In genomic region chr19:41373993-41374392, GRCh38 we compare ENCODE assay signal across 9 cellular contexts. TPM values are rescaled to one million over a fixed set of nuclear protein-coding genes. Genes with fewer than 3 reads are reported as not detected.
DNase-seq lines count a peak whose midpoint lies in the region; TF ChIP-seq lines count a peak whose summit lies in the region.
"Had no signal": no experiment of that assay in that cellular context is flagged by ENCODE, and none has a peak within 500 bp of the region (broad histone marks: within the 10 kb centered on the region; RNA-seq: fewer than 3 reads in every experiment).

No MANE protein-coding gene starts in this region.

- DNase-seq in NCI-H146 (lab: John Stamatoyannopoulos, UW), result peak; percentile 78
- peak in 55 of 56 donors; percentile 13 to 86 (median 66) for DNase-seq in amygdala (lab: John Stamatoyannopoulos, UW)
- peak; percentile 75 for DNase-seq in hepatic stellate cell (ENCODE audit: low spot score)
- DNase-seq in tibial nerve (ENCODE audit: low spot score in 2 of 2), result peak; percentile 65 to 75
- DNase-seq in neural progenitor cell (ENCODE audit: low spot score), result no peak
- no peak for DNase-seq in spleen
- no peak for DNase-seq in Caco-2
- no peak for DNase-seq in neuronal stem cell (ENCODE audit: low spot score)

- H3K23ac ChIP-seq in neuronal stem cell (ENCODE audit: low read depth, low read length, poor library complexity), result no peak overlapping the region

- H3K27me3 ChIP-seq in tibial nerve, result no peaks in the 10 kb centered on the region
- H3K27me3 ChIP-seq in neural progenitor cell, result no peaks in the 10 kb centered on the region
- no peaks in the 10 kb centered on the region for H3K27me3 ChIP-seq in spleen (replicated peaks in 1 of 7)
- H3K27me3 ChIP-seq in Caco-2 (replicated peaks; ENCODE audit: control insufficient read depth, insufficient read depth, low read length), result no peaks in the 10 kb centered on the region
- H3K27me3 ChIP-seq in neuronal stem cell (ENCODE audit: control insufficient read depth in 3 of 3, insufficient read depth in 3 of 3, low read depth in 1 of 3, low read length in 3 of 3), result peaks cover 0 to 3% (median 0%) of the 10 kb centered on the region in 3 experiments

- H3K27me3 Mint-ChIP-seq in neural progenitor cell (ENCODE audit: insufficient read depth, low read depth), result peaks cover 5% of the 10 kb centered on the region
- H3K27me3 Mint-ChIP-seq in Caco-2 (ENCODE audit: insufficient read depth, unreplicated experiment), result no peaks in the 10 kb centered on the region
- H3K27me3 Mint-ChIP-seq: activated naive CD4-positive, alpha-beta T cell treated with anti-CD3 and anti-CD28 coated beads, Interleukin-2, amount 50 U/mL, for 24 hours had no signal

- H3K4me1 Mint-ChIP-seq in neural progenitor cell (peaks cover 13% of the 10 kb centered on the region), Caco-2 (ENCODE audit: low read depth, unreplicated experiment) (no peaks in the 10 kb centered on the region)

- H2BK15ac ChIP-seq in neuronal stem cell (ENCODE audit: low read length), result no peak overlapping the region

- no peaks in the 10 kb centered on the region for H3K79me2 ChIP-seq in neural progenitor cell (ENCODE audit: low read depth)

- no peak overlapping the region for H2BK120ac ChIP-seq in neuronal stem cell (ENCODE audit: low read depth, low read length)

- WGBS in tibial nerve, 2 donors, result 19 to 23% methylated on average over 9 to 12 of the region's 12 CpGs
- 67 to 77% (median 73%) methylated on average over 12 of the region's 12 CpGs for WGBS in spleen, 5 donors
- no CpG with 5 or more reads among the region's 12 CpGs for WGBS in neuronal stem cell (ENCODE audit: extremely low coverage in 2 of 2, insufficient read length in 2 of 2, insufficient replicate concordance in 1 of 2), 2 donors

- CTCF ChIA-PET in Caco-2 (lab: Charles Lee), result no interaction called here

- H3K18ac ChIP-seq in neuronal stem cell (ENCODE audit: low read length), result no peak overlapping the region

- no TSS peak for BruUV-seq in Caco-2 (replicated peaks; lab: Mats Ljungman, UMichigan)

- H3K9me3 Mint-ChIP-seq in neural progenitor cell, result no peaks in the 10 kb centered on the region
- no peaks in the 10 kb centered on the region for H3K9me3 Mint-ChIP-seq in Caco-2 (ENCODE audit: unreplicated experiment)
- H3K9me3 Mint-ChIP-seq: activated naive CD4-positive, alpha-beta T cell treated with anti-CD3 and anti-CD28 coated beads, Interleukin-2, amount 50 U/mL, for 24 hours had no signal

- TF ChIP-seq CTCF in tibial nerve (IDR thresholded peaks at IDR 0.05) (no peak), neural progenitor cell (IDR thresholded peaks at IDR 0.05) (no peak), spleen (IDR thresholded peaks at IDR 0.05 in 8 of 11, conservative IDR thresholded peaks at IDR 0.05 in 3 of 11) (no peak), Caco-2 (IDR thresholded peaks at IDR 0.05; ENCODE audit: insufficient read depth in 1 of 2, low read depth in 1 of 2, low read length in 1 of 2, severe bottlenecking in 1 of 2, unreplicated experiment in 1 of 2) (no peak)

- H2AFZ ChIP-seq in neural progenitor cell (replicated peaks), result no peak overlapping the region
- H2AFZ ChIP-seq in neuronal stem cell (ENCODE audit: low read length), result no peak overlapping the region

- H3K4me2 ChIP-seq in neural progenitor cell (no peak overlapping the region), neuronal stem cell (ENCODE audit: insufficient read depth, low read length, poor library complexity, severe bottlenecking) (no peak overlapping the region)

- H3K4me3 Mint-ChIP-seq in neural progenitor cell (no peak overlapping the region), Caco-2 (ENCODE audit: unreplicated experiment) (no peak overlapping the region)
- H3K4me3 Mint-ChIP-seq: activated naive CD4-positive, alpha-beta T cell treated with anti-CD3 and anti-CD28 coated beads, Interleukin-2, amount 50 U/mL, for 24 hours had no signal

- H3K14ac ChIP-seq in neuronal stem cell (ENCODE audit: low read length), result no peak overlapping the region

- H2BK5ac ChIP-seq in neuronal stem cell (ENCODE audit: low read length), result no peak overlapping the region

- H4K8ac ChIP-seq in neuronal stem cell (ENCODE audit: low read depth, low read length), result no peak overlapping the region

- H3K4me3 ChIP-seq in tibial nerve (no peak overlapping the region), neural progenitor cell (no peak overlapping the region), spleen (no peak overlapping the region), Caco-2 (ENCODE audit: low read depth, low read length) (no peak overlapping the region), neuronal stem cell (ENCODE audit: low read length in 2 of 2) (no peak overlapping the region)

- H3K27ac ChIP-seq in tibial nerve (peak overlapping the region in 2 of 4 donors; percentile 14 to 45), neural progenitor cell (no peak overlapping the region), spleen (no peak overlapping the region), neuronal stem cell (replicated peaks; ENCODE audit: low read length) (no peak overlapping the region)

- H3K9ac ChIP-seq in neural progenitor cell, result no peak overlapping the region
- H3K9ac ChIP-seq in neuronal stem cell (ENCODE audit: low read depth, low read length, poor library complexity), result no peak overlapping the region

- H3F3A ChIP-seq in neural progenitor cell (ENCODE audit: low read depth), result no peaks in the 10 kb centered on the region

- no peak overlapping the region for H2BK12ac ChIP-seq in neuronal stem cell (ENCODE audit: low read length)

- TF ChIP-seq EP300 in tibial nerve (IDR thresholded peaks at IDR 0.05), result peak in 1 of 2 donors; percentile 36

- H2AK5ac ChIP-seq in neuronal stem cell (ENCODE audit: low read depth, low read length), result no peak overlapping the region

- H3K4ac ChIP-seq in neuronal stem cell (ENCODE audit: low read length), result no peak overlapping the region

- H3K36me3 Mint-ChIP-seq in neural progenitor cell, result peaks cover 2% of the 10 kb centered on the region
- no peaks in the 10 kb centered on the region for H3K36me3 Mint-ChIP-seq in Caco-2 (ENCODE audit: insufficient read depth, unreplicated experiment)
- H3K36me3 Mint-ChIP-seq: activated naive CD4-positive, alpha-beta T cell treated with anti-CD3 and anti-CD28 coated beads, Interleukin-2, amount 50 U/mL, for 24 hours had no signal

- H3K4me1 ChIP-seq in tibial nerve, result peaks cover 0 to 44% (median 8%) of the 10 kb centered on the region in 4 donors
- no peaks in the 10 kb centered on the region for H3K4me1 ChIP-seq in neural progenitor cell
- H3K4me1 ChIP-seq in spleen, result peaks cover 0 to 77% (median 30%) of the 10 kb centered on the region in 6 donors
- no peaks in the 10 kb centered on the region for H3K4me1 ChIP-seq in Caco-2
- H3K4me1 ChIP-seq in neuronal stem cell (ENCODE audit: control insufficient read depth in 2 of 2, insufficient read depth in 1 of 2, low read depth in 1 of 2, low read length in 2 of 2), result peaks cover 0 to 7% of the 10 kb centered on the region in 2 donors

- no peaks in the 10 kb centered on the region for H3K79me1 ChIP-seq in neuronal stem cell (ENCODE audit: low read depth, low read length)

- intact Hi-C loops in spleen (cut with DNase I; ENCODE audit: low total_unique reads), result no loop called here
- intact Hi-C loops in Caco-2 (cut with micrococcal nuclease; ENCODE audit: unreplicated experiment), result no loop called here

- H3K9me3 ChIP-seq in tibial nerve (no peaks in the 10 kb centered on the region), neural progenitor cell (ENCODE audit: low read depth) (no peaks in the 10 kb centered on the region), spleen (no peaks in the 10 kb centered on the region), Caco-2 (no peaks in the 10 kb centered on the region), neuronal stem cell (replicated peaks in 1 of 2; ENCODE audit: control insufficient read depth in 2 of 2, insufficient read depth in 1 of 2, low read depth in 1 of 2, low read length in 2 of 2) (no peaks in the 10 kb centered on the region)

- H3K36me3 ChIP-seq in tibial nerve (no peaks in the 10 kb centered on the region), neural progenitor cell (no peaks in the 10 kb centered on the region), spleen (no peaks in the 10 kb centered on the region), Caco-2 (ENCODE audit: control insufficient read depth, insufficient read depth, low read length) (no peaks in the 10 kb centered on the region), neuronal stem cell (replicated peaks in 1 of 2; ENCODE audit: control insufficient read depth in 2 of 2, insufficient read depth in 2 of 2, low read length in 2 of 2) (peaks cover 0 to 9% of the 10 kb centered on the region in 2 donors)

- no peak overlapping the region for H3K27ac Mint-ChIP-seq in neural progenitor cell
- H3K27ac Mint-ChIP-seq in Caco-2 (ENCODE audit: unreplicated experiment), result no peak overlapping the region
- H3K27ac Mint-ChIP-seq: activated naive CD4-positive, alpha-beta T cell treated with anti-CD3 and anti-CD28 coated beads, Interleukin-2, amount 50 U/mL, for 24 hours had no signal

- POLR2A ChIA-PET in Caco-2 (lab: Charles Lee), result no interaction called here

- no peak overlapping the region for H4K91ac ChIP-seq in neuronal stem cell (ENCODE audit: low read depth, low read length, poor library complexity)

- H4K20me1 ChIP-seq in neural progenitor cell (ENCODE audit: low read depth), result no peaks in the 10 kb centered on the region

- TF ChIP-seq POLR2A in tibial nerve (IDR thresholded peaks at IDR 0.05) (no peak), spleen (IDR thresholded peaks at IDR 0.05) (no peak)

RNA-seq across cellular contexts. Expression of gene TMEM91, which starts 2.3 kb away (rescaled TPM):
- total RNA-seq in tibial nerve (10 to 100 TPM; 20.3 to 50.8 (median 31.5) TPM), neural progenitor cell (ENCODE audit: low replicate concordance) (4.5 and 10.7 TPM in 2 replicates), spleen (10 to 100 TPM; 19.3 to 62.0 (median 23.5) TPM), Caco-2 (2022) (1.4 and 2.2 TPM in 2 replicates)
- polyA plus RNA-seq in spleen, result 10 to 100 TPM; 13.4 to 37.1 (median 34.4) TPM
- 8.6 TPM for polyA plus RNA-seq in neuronal stem cell (2013, experiment 1 of 2)
- polyA plus RNA-seq in neuronal stem cell (2013, experiment 2 of 2), result 8.3 TPM

RNA-seq across cellular contexts. Expression of gene B9D2, which starts 10.0 kb away (rescaled TPM):
- total RNA-seq in tibial nerve (1 to 10 TPM in 3 of 4 donors, under 1 TPM in 1; 0.87 to 8.2 (median 3.6) TPM), neural progenitor cell (ENCODE audit: low replicate concordance) (2.5 and 5.5 TPM in 2 replicates), spleen (10 to 100 TPM in 1 of 7 donors, 1 to 10 TPM in 6; 7.5 to 10.2 (median 8.4) TPM), Caco-2 (2022) (3.6 and 4.0 TPM in 2 replicates)
- 10 to 100 TPM in 2 of 3 donors, 1 to 10 TPM in 1; 8.6 to 11.9 (median 10.5) TPM for polyA plus RNA-seq in spleen
- 6.5 TPM for polyA plus RNA-seq in neuronal stem cell (2013, experiment 1 of 2)
- polyA plus RNA-seq in neuronal stem cell (2013, experiment 2 of 2), result 6.0 TPM

RNA-seq across cellular contexts. Expression of gene TGFB1, which starts 20.3 kb away (rescaled TPM):
- total RNA-seq in tibial nerve (10 to 100 TPM; 14.6 to 31.8 (median 23.9) TPM), neural progenitor cell (ENCODE audit: low replicate concordance) (0.65 and 1.3 TPM in 2 replicates), spleen (100 to 1,000 TPM in 6 of 7 donors, 10 to 100 TPM in 1; 79.3 to 147 (median 130) TPM), Caco-2 (2022) (15.0 and 15.3 TPM in 2 replicates)
- 10 to 100 TPM; 23.0 to 56.0 (median 25.2) TPM for polyA plus RNA-seq in spleen
- 6.1 TPM for polyA plus RNA-seq in neuronal stem cell (2013, experiment 1 of 2)
- polyA plus RNA-seq in neuronal stem cell (2013, experiment 2 of 2), result 6.1 TPM

RNA-seq across cellular contexts. Expression of gene EXOSC5, which starts 23.2 kb away (rescaled TPM):
- total RNA-seq in tibial nerve (10 to 100 TPM; 14.0 to 21.3 (median 19.8) TPM), neural progenitor cell (ENCODE audit: low replicate concordance) (10.3 and 26.0 TPM in 2 replicates), spleen (10 to 100 TPM; 10.1 to 21.0 (median 14.0) TPM), Caco-2 (2022) (36.6 and 37.3 TPM in 2 replicates)
- polyA plus RNA-seq in spleen, result 10 to 100 TPM; 32.1 to 53.8 (median 42.3) TPM
- polyA plus RNA-seq in neuronal stem cell (2013, experiment 1 of 2), result 9.1 TPM
- 9.4 TPM for polyA plus RNA-seq in neuronal stem cell (2013, experiment 2 of 2)

RNA-seq across cellular contexts. Expression of gene BCKDHA, which starts 23.6 kb away (rescaled TPM):
- total RNA-seq in tibial nerve, result 10 to 100 TPM; 48.6 to 61.4 (median 54.2) TPM
- 25.7 and 62.8 TPM in 2 replicates for total RNA-seq in neural progenitor cell (ENCODE audit: low replicate concordance)
- 10 to 100 TPM; 10.3 to 55.6 (median 28.3) TPM for total RNA-seq in spleen
- polyA plus RNA-seq in spleen, result 10 to 100 TPM; 28.0 to 34.9 (median 29.9) TPM
- 9.4 and 19.4 TPM in 2 replicates for total RNA-seq in Caco-2 (2022)
- polyA plus RNA-seq in neuronal stem cell (2013, experiment 1 of 2), result 26.5 TPM
- polyA plus RNA-seq in neuronal stem cell (2013, experiment 2 of 2), result 29.7 TPM

Comparison
In these comparisons a context has a peak if more than half of its experiments do, and no peak if none do; other contexts are left out.
1. DNase-seq: peak in NCI-H146 (single experiment), amygdala (55 of 56), hepatic stellate cell (single experiment) and tibial nerve (2 of 2); none in neural progenitor cell (single experiment), spleen (single experiment), Caco-2 (0 of 2) and neuronal stem cell (single experiment).